21 cellular contexts compared by ENCODE assay signal in the genomic region with DNA sequence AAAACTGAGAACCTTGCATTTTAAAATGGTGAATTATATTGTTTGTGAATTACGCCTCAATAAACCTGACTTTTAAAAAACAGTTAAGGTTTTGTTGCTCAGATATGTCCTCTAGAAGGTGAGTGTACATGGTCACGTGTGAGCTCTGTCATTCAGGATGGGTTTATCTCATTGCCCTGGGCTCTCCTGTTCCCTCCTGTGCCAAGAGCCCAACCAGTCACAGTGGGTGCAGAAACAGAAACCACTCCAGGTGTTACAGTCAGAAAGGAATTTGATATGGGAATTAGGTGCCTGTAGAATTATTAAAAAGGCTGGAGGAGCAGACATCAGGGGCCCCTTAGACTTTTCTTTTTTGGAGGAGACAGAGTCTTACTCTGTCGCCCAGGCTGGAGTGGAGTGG.
DNase-seq lines count a peak whose midpoint lies in the region; ATAC-seq, FAIRE-seq and TF ChIP-seq lines count a peak whose summit lies in the region.
"Had no signal": no experiment of that assay in that cellular context is flagged by ENCODE, and none has a peak within 500 bp of the region (broad histone marks: within the 10 kb centered on the region; RNA-seq: fewer than 3 reads in every experiment).

No MANE protein-coding gene starts in this region.

- H3K27ac ChIP-seq in HEK293 (ENCODE audit: extremely low read depth, low read depth, low read length) (no peak overlapping the region), trophoblast cell (ENCODE audit: low read depth, low read length) (no peak overlapping the region), neural progenitor cell (no peak overlapping the region)

- no peak overlapping the region for H2AK5ac ChIP-seq in trophoblast cell (ENCODE audit: low read length)

- H4K8ac ChIP-seq in trophoblast cell (ENCODE audit: low read depth, low read length): no peak overlapping the region

- CTCF ChIA-PET in HEK293 (lab: Yijun Ruan, JAX): no interaction called here

- H3K4me2 ChIP-seq in trophoblast cell (ENCODE audit: low read length): no peak overlapping the region
- no peak overlapping the region for H3K4me2 ChIP-seq in neural progenitor cell

- no peak for FAIRE-seq in bronchial epithelial cell (lab: Jason Lieb, UNC)
- FAIRE-seq: A204.1 had no signal

- H4K91ac ChIP-seq in trophoblast cell (ENCODE audit: low read depth, low read length): no peak overlapping the region

- H3K4me1 Mint-ChIP-seq in neural progenitor cell: peaks cover 6% of the 10 kb centered on the region

- H3K4ac ChIP-seq in trophoblast cell (ENCODE audit: low read depth, low read length): no peak overlapping the region

- no peak overlapping the region for H2BK120ac ChIP-seq in trophoblast cell (ENCODE audit: insufficient read depth, low read length, poor library complexity)

- H3K36me3 ChIP-seq in HEK293 (ENCODE audit: control insufficient read depth in 2 of 2, insufficient read depth in 1 of 2, low read length in 2 of 2): no peaks in the 10 kb centered on the region
- peaks cover 2% of the 10 kb centered on the region for H3K36me3 ChIP-seq in bronchial epithelial cell (ENCODE audit: control insufficient read depth, insufficient read depth, low read length)
- peaks cover 0 to 3% of the 10 kb centered on the region in 2 experiments for H3K36me3 ChIP-seq in trophoblast cell (ENCODE audit: control insufficient read depth in 1 of 2, insufficient read depth in 2 of 2, low read length in 2 of 2)
- H3K36me3 ChIP-seq in neural progenitor cell: no peaks in the 10 kb centered on the region
- H3K36me3 ChIP-seq: MG63 had no signal

- H3K79me2 ChIP-seq in trophoblast cell (ENCODE audit: control insufficient read depth, insufficient read depth, low read length, poor library complexity) (no peaks in the 10 kb centered on the region), neural progenitor cell (ENCODE audit: low read depth) (no peaks in the 10 kb centered on the region)

- no peaks in the 10 kb centered on the region for H3K36me3 Mint-ChIP-seq in neural progenitor cell

- no CpG with 5 or more reads among the region's 3 CpGs for WGBS in trophoblast cell (ENCODE audit: extremely low coverage, insufficient coverage, insufficient read length)

- H3K4me3 Mint-ChIP-seq in neural progenitor cell: no peak overlapping the region

- no peaks in the 10 kb centered on the region for H3K9me3 Mint-ChIP-seq in neural progenitor cell

- H3K9ac ChIP-seq in trophoblast cell (ENCODE audit: low read length) (no peak overlapping the region), neural progenitor cell (no peak overlapping the region)

- H3K23ac ChIP-seq in trophoblast cell (ENCODE audit: low read length): no peak overlapping the region

- H3F3A ChIP-seq in neural progenitor cell (ENCODE audit: low read depth): peaks cover 11% of the 10 kb centered on the region

- H3K27ac Mint-ChIP-seq in neural progenitor cell: no peak overlapping the region

- no peak overlapping the region for H2BK12ac ChIP-seq in trophoblast cell (ENCODE audit: low read length)

- DNase-seq in NCI-H345 (lab: John Stamatoyannopoulos, UW) (peak; percentile 33), NCI-H345 treated with DMSO at 0.1 percent for 48 hours (lab: John Stamatoyannopoulos, UW; ENCODE audit: unreplicated experiment) (no peak), bronchial epithelial cell (ENCODE audit: low read depth) (peak; percentile 58), trophoblast cell (peak; percentile 41), neural progenitor cell (ENCODE audit: low spot score) (no peak), NCI-H1417 (lab: John Stamatoyannopoulos, UW) (no peak)
- DNase-seq: C1 segment of cervical spinal cord, COR-L47, DMS153, H7, KG1, MG63, NCI-H1092 treated with DMSO at 0.1 percent for 48 hours, NCI-H1694 treated with DMSO at 0.1 percent for 48 hours, NCI-H446, NCI-H748 treated with DMSO at 0.1 percent for 48 hours, SIG-M5 had no signal

- H3K79me1 ChIP-seq in trophoblast cell (ENCODE audit: low read length): peaks cover 1% of the 10 kb centered on the region

- no peak overlapping the region for H3K18ac ChIP-seq in trophoblast cell (ENCODE audit: low read length)

- H2AFZ ChIP-seq in trophoblast cell (ENCODE audit: insufficient read depth, low read length, poor library complexity) (no peak overlapping the region), neural progenitor cell (replicated peaks) (no peak overlapping the region)

- H3K27me3 ChIP-seq in bronchial epithelial cell (ENCODE audit: control insufficient read depth, insufficient read depth, low read length): no peaks in the 10 kb centered on the region
- no peaks in the 10 kb centered on the region for H3K27me3 ChIP-seq in trophoblast cell (ENCODE audit: insufficient read depth, low read length)
- no peaks in the 10 kb centered on the region for H3K27me3 ChIP-seq in neural progenitor cell
- H3K27me3 ChIP-seq: MG63 had no signal

- H3K27me3 Mint-ChIP-seq in neural progenitor cell (ENCODE audit: insufficient read depth, low read depth): no peaks in the 10 kb centered on the region

- H2BK5ac ChIP-seq in trophoblast cell (ENCODE audit: low read depth, low read length, poor library complexity): no peak overlapping the region

- ATAC-seq in HG02885 (IDR thresholded peaks at IDR 0.05; ENCODE audit: poor library complexity, unreplicated experiment): no peak
- ATAC-seq: Panc1 had no signal

- POLR2A ChIA-PET in HEK293 (lab: Yijun Ruan, JAX): no interaction called here

- H3K9me3 ChIP-seq in HEK293 (ENCODE audit: control insufficient read depth, insufficient read depth, low read depth, low read length) (no peaks in the 10 kb centered on the region), trophoblast cell (ENCODE audit: insufficient read depth, low read depth, low read length) (no peaks in the 10 kb centered on the region), neural progenitor cell (ENCODE audit: low read depth) (no peaks in the 10 kb centered on the region)
- H3K9me3 ChIP-seq: MG63 had no signal

- no peak overlapping the region for H3K14ac ChIP-seq in trophoblast cell (ENCODE audit: low read length)

- no peaks in the 10 kb centered on the region for H3K4me1 ChIP-seq in HEK293 (ENCODE audit: control insufficient read depth, insufficient read depth, low read length)
- peaks cover 0 to 2% of the 10 kb centered on the region in 2 experiments for H3K4me1 ChIP-seq in trophoblast cell (ENCODE audit: control insufficient read depth in 1 of 2, insufficient read depth in 2 of 2, low read length in 2 of 2)
- H3K4me1 ChIP-seq in neural progenitor cell: peaks cover 9% of the 10 kb centered on the region

- TF ChIP-seq CTCF in HEK293 (tag by site-specific recombination; IDR thresholded peaks at IDR 0.05) (no peak), bronchial epithelial cell (IDR thresholded peaks at IDR 0.05; ENCODE audit: insufficient read depth, low read length, severe bottlenecking) (no peak), neural progenitor cell (IDR thresholded peaks at IDR 0.05) (no peak)

- no peaks in the 10 kb centered on the region for H4K20me1 ChIP-seq in neural progenitor cell (ENCODE audit: low read depth)

- H3K4me3 ChIP-seq in HEK293 (ENCODE audit: low read depth, low read length): no peak overlapping the region
- no peak overlapping the region for H3K4me3 ChIP-seq in bronchial epithelial cell (ENCODE audit: low read depth, low read length)
- H3K4me3 ChIP-seq in trophoblast cell (ENCODE audit: low read depth, low read length): no peak overlapping the region
- no peak overlapping the region for H3K4me3 ChIP-seq in neural progenitor cell
- H3K4me3 ChIP-seq: MG63 had no signal

- H4K12ac ChIP-seq in trophoblast cell (ENCODE audit: low read depth, low read length): no peak overlapping the region

TF ChIP-seq in HEK293, 187 proteins besides CTCF, POLR2A, EP300 and RAD21:
- TF ChIP-seq, protein P1, sequence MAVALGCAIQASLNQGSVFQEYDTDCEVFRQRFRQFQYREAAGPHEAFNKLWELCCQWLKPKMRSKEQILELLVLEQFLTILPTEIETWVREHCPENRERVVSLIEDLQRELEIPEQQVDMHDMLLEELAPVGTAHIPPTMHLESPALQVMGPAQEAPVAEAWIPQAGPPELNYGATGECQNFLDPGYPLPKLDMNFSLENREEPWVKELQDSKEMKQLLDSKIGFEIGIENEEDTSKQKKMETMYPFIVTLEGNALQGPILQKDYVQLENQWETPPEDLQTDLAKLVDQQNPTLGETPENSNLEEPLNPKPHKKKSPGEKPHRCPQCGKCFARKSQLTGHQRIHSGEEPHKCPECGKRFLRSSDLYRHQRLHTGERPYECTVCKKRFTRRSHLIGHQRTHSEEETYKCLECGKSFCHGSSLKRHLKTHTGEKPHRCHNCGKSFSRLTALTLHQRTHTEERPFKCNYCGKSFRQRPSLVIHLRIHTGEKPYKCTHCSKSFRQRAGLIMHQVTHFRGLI (tag by site-specific recombination; IDR thresholded peaks at IDR 0.05): peak; percentile 61; the same call in 1 of the 2 replicates
- TF ChIP-seq ZNF701 (tag by site-specific recombination; IDR thresholded peaks at IDR 0.05): no peak

Comparison
In these comparisons a context has a peak if more than half of its experiments do, and no peak if none do; other contexts are left out.
1. DNase-seq: peak in NCI-H345 (single experiment), bronchial epithelial cell (single experiment) and trophoblast cell (2 of 2); none in NCI-H345 treated with DMSO at 0.1 percent for 48 hours (single experiment), neural progenitor cell (single experiment) and NCI-H1417 (0 of 3).